Comparison of ENCODE assay signal across 9 cellular contexts in the genomic region with DNA sequence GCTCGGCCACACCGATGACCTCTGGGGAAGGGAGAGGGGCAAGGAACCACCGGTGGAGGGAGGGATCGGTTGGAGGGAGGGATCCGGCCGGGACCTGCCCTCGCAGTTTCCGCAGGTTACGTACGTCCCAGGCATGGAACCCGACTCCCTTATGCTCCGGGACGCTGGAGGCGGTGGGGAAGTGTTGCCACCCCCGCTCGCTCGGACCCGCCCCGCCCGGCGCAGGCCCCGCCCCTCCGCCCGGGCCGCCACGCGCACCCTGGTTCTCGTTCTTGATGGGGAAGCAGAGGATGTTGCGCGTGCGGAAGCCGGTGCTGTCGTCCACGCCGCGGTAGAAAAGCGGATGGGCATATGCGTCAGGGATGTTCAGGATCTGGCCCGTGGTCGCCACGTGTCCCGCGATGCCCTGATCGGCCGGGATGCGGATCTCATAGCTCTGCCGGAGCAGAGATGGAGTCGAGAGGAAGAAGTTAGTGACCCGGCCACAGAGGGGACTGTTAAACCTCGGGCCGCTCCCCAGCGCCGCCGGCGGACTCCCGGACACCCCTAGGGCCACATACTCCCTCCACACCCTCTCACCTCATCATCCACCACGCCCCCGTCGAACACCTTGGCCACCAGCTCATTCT.
DNase-seq lines count a peak whose midpoint lies in the region; ATAC-seq, FAIRE-seq and TF ChIP-seq lines count a peak whose summit lies in the region.
"Had no signal": no experiment of that assay in that cellular context is flagged by ENCODE, and none has a peak within 500 bp of the region (broad histone marks: within the 10 kb centered on the region; RNA-seq: fewer than 3 reads in every experiment).

No MANE protein-coding gene starts in this region.

- H3K4me3 ChIP-seq in right atrium auricular region: peak overlapping the region in 1 of 2 donors; percentile 19

- H3K36me3 ChIP-seq in right atrium auricular region: no peaks in the 10 kb centered on the region

- H3K27me3 ChIP-seq in right atrium auricular region: no peaks in the 10 kb centered on the region

- in situ Hi-C loops in GM13977 (cut with MboI; ENCODE audit: low pct_unique_long_range_greater_than_20kb, low sequenced_read_pairs, unreplicated experiment): loop anchor here (10.0 kb wide), 1 partner anchor 60 kb away; no protein-coding TSS in a partner anchor

- no peak for ATAC-seq in GM19397 (IDR thresholded peaks at IDR 0.05; ENCODE audit: unreplicated experiment)

- H3K27ac ChIP-seq in right atrium auricular region: no peak overlapping the region

- TF ChIP-seq CTCF in GM13977 (IDR thresholded peaks at IDR 0.05; ENCODE audit: extremely low read depth, insufficient read depth, missing control alignments) (no peak), right atrium auricular region (IDR thresholded peaks at IDR 0.05) (no peak)

- FAIRE-seq in GM19239 (lab: Jason Lieb, UNC): no peak
- FAIRE-seq: GM18507 had no signal

- no peaks in the 10 kb centered on the region for H3K9me3 ChIP-seq in right atrium auricular region

- peak; percentile 61 for DNase-seq in GM13977 (ENCODE audit: low spot score)
- peak; percentile 30 to 39 for DNase-seq in activated T-helper 1 cell treated with anti-CD3 and anti-CD28 coated beads, Interleukin-2, amount 50 U/mL, for 16 hours (ENCODE audit: low read depth in 1 of 2, low spot score in 1 of 2)
- peak; percentile 80 for DNase-seq in right atrium auricular region (ENCODE audit: low spot score)
- DNase-seq in stimulated activated CD4-positive, alpha-beta T cell treated with anti-CD3 and anti-CD28 coated beads, Interleukin-15, amount 100 ng/mL, for 1 hour (ENCODE audit: low read depth in 1 of 2, low spot score in 1 of 2): peak; percentile 30 to 50
- DNase-seq in NCI-H510A treated with DMSO at 0.1 percent for 48 hours (lab: John Stamatoyannopoulos, UW): no peak
- no peak for DNase-seq in GM19239 (ENCODE audit: insufficient read length, low spot score)
- no peak for DNase-seq in NAMALWA (ENCODE audit: low spot score)

- H3K4me1 ChIP-seq in right atrium auricular region: peaks cover 0 to 14% of the 10 kb centered on the region in 2 donors

Comparison
In these comparisons a context has a peak if more than half of its experiments do, and no peak if none do; other contexts are left out.
1. DNase-seq: peak in GM13977 (single experiment), activated T-helper 1 cell treated with anti-CD3 and anti-CD28 coated beads, Interleukin-2, amount 50 U/mL, for 16 hours (2 of 2), right atrium auricular region (single experiment) and stimulated activated CD4-positive, alpha-beta T cell treated with anti-CD3 and anti-CD28 coated beads, Interleukin-15, amount 100 ng/mL, for 1 hour (2 of 2); none in NCI-H510A treated with DMSO at 0.1 percent for 48 hours (single experiment), GM19239 (single experiment) and NAMALWA (single experiment).